10 cellular contexts compared by ENCODE assay signal in genomic region chr17:67477687-67478086, GRCh38.
DNase-seq lines count a peak whose midpoint lies in the region; ATAC-seq, FAIRE-seq and TF ChIP-seq lines count a peak whose summit lies in the region.
"Had no signal": no experiment of that assay in that cellular context is flagged by ENCODE, and none has a peak within 500 bp of the region (broad histone marks: within the 10 kb centered on the region; RNA-seq: fewer than 3 reads in every experiment).

No MANE protein-coding gene starts in this region.

- H3K79me2 ChIP-seq in GM12878 (ENCODE audit: control insufficient read depth, insufficient read depth, low read length): peaks cover 40% of the 10 kb centered on the region

- SMC1A ChIA-PET in GM12878 (lab: Charles Lee; ENCODE audit: uncharacterized antibody, unreplicated experiment): interaction anchor here (0.8 to 8.7 kb wide), 8 partner anchors 13 to 210 kb away, joined by 3 to 100 read pairs (median 7); partner anchors contain the start of gene PITPNC1

- H3K27me3 ChIP-seq in GM12878 (replicated peaks in 1 of 2; ENCODE audit: control insufficient read depth in 2 of 2, insufficient read depth in 2 of 2, low read length in 1 of 2): no peaks in the 10 kb centered on the region
- H3K27me3 ChIP-seq in skeletal muscle tissue (ENCODE audit: control insufficient read depth in 3 of 3, insufficient read depth in 3 of 3, low read length in 3 of 3): peaks cover 0 to 4% (median 0%) of the 10 kb centered on the region in 3 donors

- DNase-seq in CD1c-positive myeloid dendritic cell (ENCODE audit: extremely low spot score) (peak; percentile 49), T-helper 2 cell (peak in 3 of 5 experiments; percentile 13 to 31 (median 22)), GM12878 (ENCODE audit: low read depth, low spot score) (no peak), DMS79 (lab: John Stamatoyannopoulos, UW) (no peak), T1000 (lab: John Stamatoyannopoulos, UW) (no peak), SHP77 (lab: John Stamatoyannopoulos, UW) (no peak)
- DNase-seq: activated B cell treated with CpG ODN at 0.5 μM for 24 hours had no signal

- H3K36me3 ChIP-seq in GM12878 (ENCODE audit: control insufficient read depth in 2 of 2, insufficient read depth in 2 of 2, low read length in 1 of 2) (no peaks in the 10 kb centered on the region; a peak in 2 of 4 replicates), skeletal muscle tissue (ENCODE audit: control insufficient read depth in 3 of 3, insufficient read depth in 3 of 3, low read length in 3 of 3) (no peaks in the 10 kb centered on the region)

- H3K9ac ChIP-seq in GM12878 (ENCODE audit: control insufficient read depth, insufficient read depth, low read length) (peak overlapping the region; percentile 45; the same call in 1 of the 2 replicates), skeletal muscle tissue (ENCODE audit: low read depth in 1 of 3, low read length in 3 of 3) (peak overlapping the region in 1 of 3 donors; percentile 16)

- H3K27ac ChIP-seq in GM12878 (ENCODE audit: control insufficient read depth, insufficient read depth): peak overlapping the region; percentile 45; the same call in 1 of the 2 replicates
- H3K27ac ChIP-seq in skeletal muscle tissue (ENCODE audit: low read depth, low read length): peak overlapping the region; percentile 20

- H4K20me1 ChIP-seq in GM12878 (ENCODE audit: control insufficient read depth, insufficient read depth): no peaks in the 10 kb centered on the region

- no TSS peak for BruUV-seq in GM12878 (replicated peaks; lab: Mats Ljungman, UMichigan)

- 62% methylated on average over 4 of the region's 4 CpGs for WGBS in GM12878 (ENCODE audit: insufficient coverage, insufficient replicate concordance, low lambda C conversion rate, missing lambda C conversion rate)

- CTCF ChIA-PET in GM12878 (lab: Yijun Ruan, JAX): interaction anchor here (4.3 to 7.8 kb wide), 2 partner anchors 96 to 125 kb away, joined by 34 to 291 read pairs; partner anchors contain the start of gene PITPNC1

- no peak overlapping the region for H2AFZ ChIP-seq in GM12878 (ENCODE audit: control insufficient read depth, low read depth, low read length)

- in situ Hi-C loops in GM12878 (cut with MboI): no loop called here

- intact Hi-C loops in GM12878 (cut with micrococcal nuclease; ENCODE audit: unreplicated experiment): no loop called here

- RAD21 ChIA-PET in GM12878 (lab: Charles Lee; ENCODE audit: unreplicated experiment): interaction anchor here (1.8 to 2.0 kb wide), 2 partner anchors 99 to 125 kb away, joined by 4 to 7 read pairs; no protein-coding TSS in a partner anchor

- H3K4me1 ChIP-seq in GM12878 (ENCODE audit: control insufficient read depth, insufficient read depth, low read length) (peaks cover 21% of the 10 kb centered on the region), skeletal muscle tissue (ENCODE audit: control insufficient read depth in 3 of 3, insufficient read depth in 3 of 3, low read length in 3 of 3) (peaks cover 9 to 17% (median 15%) of the 10 kb centered on the region in 3 donors)

- no peak for TF ChIP-seq CTCF in GM12878 (IDR thresholded peaks at IDR 0.05 in 2 of 3, conservative IDR thresholded peaks at IDR 0.05 in 1 of 3; ENCODE audit: control insufficient read depth in 2 of 3, extremely low read depth in 1 of 3, insufficient read depth in 1 of 3, low read depth in 3 of 3, low read length in 3 of 3)

- no peak for FAIRE-seq in GM12878 (lab: Jason Lieb, UNC)
- FAIRE-seq: islet of Langerhans had no signal

- ATAC-seq in GM12878 (no peak; the same call in 2 of the 3 replicates), HG03196 (IDR thresholded peaks at IDR 0.05; ENCODE audit: unreplicated experiment) (no peak)

- TF ChIP-seq RAD21 in GM12878 (IDR thresholded peaks at IDR 0.05; ENCODE audit: insufficient read depth, low read depth, low read length): no peak

- H3K9me3 ChIP-seq in GM12878 (replicated peaks; ENCODE audit: control insufficient read depth, insufficient read depth, low read length) (no peaks in the 10 kb centered on the region), skeletal muscle tissue (ENCODE audit: control insufficient read depth in 3 of 3, low read length in 3 of 3) (no peaks in the 10 kb centered on the region)

- POLR2A ChIA-PET in GM12878 (lab: Charles Lee): no interaction called here

- no peak for TF ChIP-seq POLR2A in GM12878 (IDR thresholded peaks at IDR 0.05; ENCODE audit: low read depth, low read length)

- H3K4me3 ChIP-seq in GM12878: no peak overlapping the region
- H3K4me3 ChIP-seq in skeletal muscle tissue (ENCODE audit: low read length in 3 of 3): no peak overlapping the region

- H3K4me2 ChIP-seq in GM12878 (ENCODE audit: control insufficient read depth, insufficient read depth): peak overlapping the region; percentile 64; the same call in 1 of the 2 replicates

- TF ChIP-seq EP300 in GM12878 (IDR thresholded peaks at IDR 0.05; ENCODE audit: borderline replicate concordance in 1 of 2, control insufficient read depth in 1 of 2, low read depth in 2 of 2, low read length in 2 of 2): no peak

TF ChIP-seq in GM12878, 131 proteins besides CTCF, POLR2A, EP300 and RAD21:
- 0 out of 2 replicates have a peak, but pooled peaks have one; percentile 14 for TF ChIP-seq CREM (IDR thresholded peaks at IDR 0.05; ENCODE audit: low read depth)
- no peak for TF ChIP-seq USF1 (IDR thresholded peaks at IDR 0.05; ENCODE audit: borderline replicate concordance, extremely low read length, insufficient read depth, low read depth, low read length)
- no peak for TF ChIP-seq CHD2 (IDR thresholded peaks at IDR 0.05; ENCODE audit: borderline replicate concordance, low read depth, low read length)
- TF ChIP-seq BMI1 (IDR thresholded peaks at IDR 0.05; ENCODE audit: borderline replicate concordance): no peak
- no peak for TF ChIP-seq RELB (IDR thresholded peaks at IDR 0.05; ENCODE audit: low read depth)
TF ChIP-seq in GM12878: peak in this region for 1.

Comparison
In these comparisons a context has a peak if more than half of its experiments do, and no peak if none do; other contexts are left out.
1. DNase-seq: peak in CD1c-positive myeloid dendritic cell (single experiment) and T-helper 2 cell (3 of 5); none in GM12878 (single experiment), DMS79 (single experiment), T1000 (single experiment) and SHP77 (0 of 2).